8 cellular contexts compared by ENCODE assay signal in the genomic region with DNA sequence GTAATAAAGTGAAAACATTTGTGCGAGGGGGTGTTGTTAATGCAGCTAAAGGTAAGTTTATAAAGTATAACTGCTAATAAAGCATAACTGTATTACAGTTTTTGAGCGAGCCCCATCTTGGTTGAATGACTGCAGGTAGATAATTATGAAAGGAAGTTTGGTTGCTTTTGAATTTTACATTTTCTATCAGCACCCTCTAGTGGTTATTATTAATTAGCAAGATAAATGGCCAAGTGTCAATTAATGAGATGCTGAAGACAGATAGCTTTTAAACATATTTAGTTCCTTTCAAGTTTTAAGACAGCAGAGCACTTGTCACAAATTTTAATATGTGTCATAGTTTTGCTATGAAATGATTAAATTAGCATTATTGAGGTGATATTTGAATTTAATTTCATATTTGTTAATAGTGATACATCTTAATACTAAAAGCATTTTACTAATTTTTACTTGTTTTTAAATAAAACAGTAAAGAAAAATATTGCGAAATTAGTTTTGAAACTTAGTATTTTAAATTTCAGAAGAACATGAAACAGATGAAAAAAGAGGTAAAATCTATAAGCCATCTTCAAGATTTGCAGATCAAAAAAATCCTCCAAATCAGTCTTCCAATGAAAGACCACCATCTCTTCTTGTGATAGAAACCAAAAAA. TPM values are rescaled to one million over a fixed set of nuclear protein-coding genes. Genes with fewer than 3 reads are reported as not detected.
DNase-seq lines count a peak whose midpoint lies in the region; ATAC-seq and TF ChIP-seq lines count a peak whose summit lies in the region.

No MANE protein-coding gene starts in this region.

- no peak for TF ChIP-seq POLR2A in transverse colon (IDR thresholded peaks at IDR 0.05)
- TF ChIP-seq POLR2A in ovary (IDR thresholded peaks at IDR 0.05), result no peak

- no peaks in the 10 kb centered on the region for H3K27me3 ChIP-seq in SK-N-SH (ENCODE audit: insufficient read depth)
- H3K27me3 ChIP-seq in transverse colon, result no peaks in the 10 kb centered on the region
- no peaks in the 10 kb centered on the region for H3K27me3 ChIP-seq in ovary

- no peak overlapping the region for H2AFZ ChIP-seq in SK-N-SH (ENCODE audit: low read depth)

- H3K4me3 ChIP-seq in SK-N-SH (ENCODE audit: low read depth in 2 of 2, low read length in 1 of 2) (no peak overlapping the region; a peak in 1 of 4 replicates), fibroblast of mammary gland (ENCODE audit: control insufficient read depth, low read depth, low read length) (no peak overlapping the region), transverse colon (no peak overlapping the region), ovary (no peak overlapping the region)

- H3K4me1 ChIP-seq in SK-N-SH (ENCODE audit: control insufficient read depth in 1 of 2, insufficient read depth in 2 of 2, low read depth in 1 of 2, low read length in 1 of 2) (no peaks in the 10 kb centered on the region), transverse colon (no peaks in the 10 kb centered on the region), ovary (ENCODE audit: insufficient read depth) (no peaks in the 10 kb centered on the region)

- H3K79me2 ChIP-seq in SK-N-SH (ENCODE audit: insufficient read depth), result peaks cover 51% of the 10 kb centered on the region

- DNase-seq in SK-N-SH, result no peak
- DNase-seq in NCI-H82 treated with DMSO at 0.1 percent for 48 hours (lab: John Stamatoyannopoulos, UW; ENCODE audit: unreplicated experiment), result peak; percentile 20
- DNase-seq in fibroblast of mammary gland (ENCODE audit: low read depth), result peak; percentile 15
- no peak for DNase-seq in transverse colon
- no peak for DNase-seq in stimulated activated CD4-positive, alpha-beta T cell treated with anti-CD3 and anti-CD28 coated beads, Interleukin-4, amount 100 ng/mL, for 4 hours
- no peak for DNase-seq in ovary

- H3K27ac ChIP-seq in SK-N-SH (ENCODE audit: low read depth in 2 of 2, low read length in 1 of 2), result no peak overlapping the region
- no peak overlapping the region for H3K27ac ChIP-seq in transverse colon
- no peak overlapping the region for H3K27ac ChIP-seq in ovary

- peaks cover 20% of the 10 kb centered on the region for H3F3A ChIP-seq in SK-N-SH (replicated peaks; ENCODE audit: insufficient read depth)

- H3K9ac ChIP-seq in SK-N-SH, result no peak overlapping the region

- 91% methylated on average over 3 of the region's 3 CpGs for WGBS in SK-N-SH (ENCODE audit: low lambda C conversion rate)
- WGBS in transverse colon (ENCODE audit: low coverage in 1 of 2), 2 donors, result 84 to 89% methylated on average over 3 of the region's 3 CpGs
- WGBS in ovary, 3 donors, result 84 to 90% (median 87%) methylated on average over 3 of the region's 3 CpGs

- POLR2A ChIA-PET in SK-N-SH (lab: Yijun Ruan, JAX), result no interaction called here

- H3K36me3 ChIP-seq in SK-N-SH (replicated peaks in 1 of 2; ENCODE audit: control insufficient read depth in 1 of 2, insufficient read depth in 2 of 2, low read length in 1 of 2) (peaks cover 82 to 85% of the 10 kb centered on the region in 2 experiments), transverse colon (peaks cover 0 to 53% (median 21%) of the 10 kb centered on the region in 4 donors), ovary (no peaks in the 10 kb centered on the region)

- H3K4me2 ChIP-seq in SK-N-SH, result no peak overlapping the region

- no peaks in the 10 kb centered on the region for H4K20me1 ChIP-seq in SK-N-SH (ENCODE audit: insufficient read depth)

- no peak for ATAC-seq in SK-N-SH treated with all-trans-retinoic acid at 6 μM for 48 hours
- no peak for ATAC-seq in GM18907 (IDR thresholded peaks at IDR 0.05; ENCODE audit: unreplicated experiment)

- intact Hi-C loops in transverse colon (cut with DNase I; ENCODE audit: low total_unique reads), result no loop called here
- intact Hi-C loops in ovary (cut with DNase I), result no loop called here

- CTCF ChIA-PET in SK-N-SH (lab: Yijun Ruan, JAX), result interaction anchor here (0.8 to 2.1 kb wide), 9 partner anchors 9 to 188 kb away, joined by 3 to 8 read pairs (median 5); no protein-coding TSS in a partner anchor

- H3K9me3 ChIP-seq in SK-N-SH, result no peaks in the 10 kb centered on the region
- no peaks in the 10 kb centered on the region for H3K9me3 ChIP-seq in transverse colon
- H3K9me3 ChIP-seq in ovary, result no peaks in the 10 kb centered on the region

- in situ Hi-C loops in transverse colon (cut with MboI; ENCODE audit: low pct_ligation_motif_present in 1 of 4, low pct_unique_long_range_greater_than_20kb in 1 of 4, low sequenced_read_pairs in 3 of 4), result no loop called here

- no peaks in the 10 kb centered on the region for H3K9me2 ChIP-seq in SK-N-SH

- TF ChIP-seq CTCF in SK-N-SH (IDR thresholded peaks at IDR 0.05) (peak; percentile 65), fibroblast of mammary gland (conservative IDR thresholded peaks at IDR 0.05; ENCODE audit: control insufficient read depth, insufficient read depth, low read depth, low read length) (peak; percentile 34), transverse colon (IDR thresholded peaks at IDR 0.05) (peak in 4 of 5 experiments; percentile 33 to 51 (median 39)), ovary (IDR thresholded peaks at IDR 0.05) (peak in 1 of 3 donors; percentile 9)

- TF ChIP-seq RAD21 in SK-N-SH (IDR thresholded peaks at IDR 0.05; ENCODE audit: low read length), result peak; percentile 20; the same call in 1 of the 2 replicates

- TF ChIP-seq EP300 in SK-N-SH (IDR thresholded peaks at IDR 0.05; ENCODE audit: borderline replicate concordance in 1 of 2, low read depth in 1 of 2, low read length in 1 of 2) (no peak), transverse colon (IDR thresholded peaks at IDR 0.05; ENCODE audit: low read depth) (no peak), ovary (IDR thresholded peaks at IDR 0.05) (no peak)

TF ChIP-seq in SK-N-SH, 30 proteins besides CTCF, POLR2A, EP300 and RAD21 (continues in another document):
- TF ChIP-seq FOSL2 (IDR thresholded peaks at IDR 0.05; ENCODE audit: borderline replicate concordance, low read depth) (no peak), GABPA (IDR thresholded peaks at IDR 0.05; ENCODE audit: low read depth) (no peak)
- TF ChIP-seq, protein P1, sequence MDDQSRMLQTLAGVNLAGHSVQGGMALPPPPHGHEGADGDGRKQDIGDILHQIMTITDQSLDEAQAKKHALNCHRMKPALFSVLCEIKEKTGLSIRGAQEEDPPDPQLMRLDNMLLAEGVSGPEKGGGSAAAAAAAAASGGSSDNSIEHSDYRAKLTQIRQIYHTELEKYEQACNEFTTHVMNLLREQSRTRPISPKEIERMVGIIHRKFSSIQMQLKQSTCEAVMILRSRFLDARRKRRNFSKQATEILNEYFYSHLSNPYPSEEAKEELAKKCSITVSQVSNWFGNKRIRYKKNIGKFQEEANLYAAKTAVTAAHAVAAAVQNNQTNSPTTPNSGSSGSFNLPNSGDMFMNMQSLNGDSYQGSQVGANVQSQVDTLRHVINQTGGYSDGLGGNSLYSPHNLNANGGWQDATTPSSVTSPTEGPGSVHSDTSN (IDR thresholded peaks at IDR 0.05), result 0 out of 2 replicates have a peak, but pooled peaks have one; percentile 7
- TF ChIP-seq, protein P2, sequence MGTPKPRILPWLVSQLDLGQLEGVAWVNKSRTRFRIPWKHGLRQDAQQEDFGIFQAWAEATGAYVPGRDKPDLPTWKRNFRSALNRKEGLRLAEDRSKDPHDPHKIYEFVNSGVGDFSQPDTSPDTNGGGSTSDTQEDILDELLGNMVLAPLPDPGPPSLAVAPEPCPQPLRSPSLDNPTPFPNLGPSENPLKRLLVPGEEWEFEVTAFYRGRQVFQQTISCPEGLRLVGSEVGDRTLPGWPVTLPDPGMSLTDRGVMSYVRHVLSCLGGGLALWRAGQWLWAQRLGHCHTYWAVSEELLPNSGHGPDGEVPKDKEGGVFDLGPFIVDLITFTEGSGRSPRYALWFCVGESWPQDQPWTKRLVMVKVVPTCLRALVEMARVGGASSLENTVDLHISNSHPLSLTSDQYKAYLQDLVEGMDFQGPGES (IDR thresholded peaks at IDR 0.05; ENCODE audit: low read depth, low read length), result no peak

TF ChIP-seq in SK-N-SH treated with all-trans-retinoic acid at 6 μM for 48 hours, 23 proteins besides CTCF, POLR2A, EP300 and RAD21 (continues in another document):
- TF ChIP-seq TCF4 (CRISPR knock-in tag; IDR thresholded peaks at IDR 0.05; ENCODE audit: borderline replicate concordance) (no peak), ZNF8 (CRISPR knock-in tag; IDR thresholded peaks at IDR 0.05) (no peak), ARNTL (CRISPR knock-in tag; IDR thresholded peaks at IDR 0.05; ENCODE audit: borderline replicate concordance, low read depth) (no peak), TOX (CRISPR knock-in tag; IDR thresholded peaks at IDR 0.05; ENCODE audit: borderline replicate concordance) (no peak), PPARA (CRISPR knock-in tag; IDR thresholded peaks at IDR 0.05; ENCODE audit: borderline replicate concordance) (no peak), ISL1 (CRISPR knock-in tag; IDR thresholded peaks at IDR 0.05) (no peak)
- TF ChIP-seq, protein P3, sequence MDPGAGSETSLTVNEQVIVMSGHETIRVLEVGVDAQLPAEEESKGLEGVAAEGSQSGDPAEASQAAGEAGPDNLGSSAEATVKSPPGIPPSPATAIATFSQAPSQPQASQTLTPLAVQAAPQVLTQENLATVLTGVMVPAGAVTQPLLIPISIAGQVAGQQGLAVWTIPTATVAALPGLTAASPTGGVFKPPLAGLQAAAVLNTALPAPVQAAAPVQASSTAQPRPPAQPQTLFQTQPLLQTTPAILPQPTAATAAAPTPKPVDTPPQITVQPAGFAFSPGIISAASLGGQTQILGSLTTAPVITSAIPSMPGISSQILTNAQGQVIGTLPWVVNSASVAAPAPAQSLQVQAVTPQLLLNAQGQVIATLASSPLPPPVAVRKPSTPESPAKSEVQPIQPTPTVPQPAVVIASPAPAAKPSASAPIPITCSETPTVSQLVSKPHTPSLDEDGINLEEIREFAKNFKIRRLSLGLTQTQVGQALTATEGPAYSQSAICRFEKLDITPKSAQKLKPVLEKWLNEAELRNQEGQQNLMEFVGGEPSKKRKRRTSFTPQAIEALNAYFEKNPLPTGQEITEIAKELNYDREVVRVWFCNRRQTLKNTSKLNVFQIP (CRISPR knock-in tag; IDR thresholded peaks at IDR 0.05; ENCODE audit: borderline replicate concordance, low read depth), result no peak

RNA-seq across cellular contexts. Expression of a gene that starts 15.1 kb away (rescaled TPM):
- polyA plus RNA-seq in SK-N-SH (2012; rRNA removed) (10.9 and 14.8 TPM in 2 replicates), ovary (10 to 100 TPM; 32.3 to 61.3 TPM)
- polyA plus RNA-seq in SK-N-SH (2012; cell fraction: cytosol; rRNA removed), result 12.9 and 20.9 TPM in 2 replicates
- polyA plus RNA-seq in SK-N-SH (2012; cell fraction: nucleus; rRNA removed), result 21.8 and 38.2 TPM in 2 replicates
- total RNA-seq in transverse colon (100 to 1,000 TPM in 1 of 4 donors, 10 to 100 TPM in 3; 36.7 to 180 (median 79.3) TPM), ovary (100 to 1,000 TPM in 1 of 7 donors, 10 to 100 TPM in 6; 82.6 to 117 (median 98.0) TPM)

RNA-seq across cellular contexts. Expression of a gene that starts 53.0 kb away (rescaled TPM):
- polyA plus RNA-seq in SK-N-SH (2012; rRNA removed) (0.10 and 0.16 TPM in 2 replicates), ovary (under 1 TPM; 0.04 to 0.07 TPM)
- 0.15 and 0.16 TPM in 2 replicates for polyA plus RNA-seq in SK-N-SH (2012; cell fraction: cytosol; rRNA removed)
- 0.15 and 0.23 TPM in 2 replicates for polyA plus RNA-seq in SK-N-SH (2012; cell fraction: nucleus; rRNA removed)
- total RNA-seq in transverse colon (not detected), ovary (under 1 TPM in 1 of 7 donors, not detected in 6; 0.08 TPM)

Comparison
In these comparisons a context has a peak if more than half of its experiments do, and no peak if none do; other contexts are left out.
1. DNase-seq: peak in NCI-H82 treated with DMSO at 0.1 percent for 48 hours (single experiment) and fibroblast of mammary gland (single experiment); none in SK-N-SH (single experiment), transverse colon (single experiment), stimulated activated CD4-positive, alpha-beta T cell treated with anti-CD3 and anti-CD28 coated beads, Interleukin-4, amount 100 ng/mL, for 4 hours (0 of 2) and ovary (0 of 5).